9 cellular contexts compared by ENCODE assay signal in genomic region chr1:152347116-152347728, GRCh38.
DNase-seq lines count a peak whose midpoint lies in the region; ATAC-seq, FAIRE-seq and TF ChIP-seq lines count a peak whose summit lies in the region.
"Had no signal": no experiment of that assay in that cellular context is flagged by ENCODE, and none has a peak within 500 bp of the region (broad histone marks: within the 10 kb centered on the region; RNA-seq: fewer than 3 reads in every experiment).

No MANE protein-coding gene starts in this region.

- DNase-seq in activated T-cell treated with anti-CD3 and anti-CD28 coated beads for 1 hour (ENCODE audit: low read depth) = peak; percentile 15
- no peak for DNase-seq in activated T-cell treated with anti-CD3 and anti-CD28 coated beads, Interleukin-2, amount 50 U/mL, for 1 hour
- DNase-seq in HTR-8/SVneo (ENCODE audit: insufficient read length, low spot score) = peak; percentile 20
- DNase-seq in RWPE2 (ENCODE audit: low spot score) = no peak
- peak; percentile 33 for DNase-seq in astrocyte of the cerebellum (ENCODE audit: low read depth)
- peak; percentile 66 for DNase-seq in kidney tubule cell (ENCODE audit: low spot score)
- DNase-seq in stimulated activated CD8-positive, alpha-beta memory T cell treated with anti-CD3 and anti-CD28 coated beads, Interleukin-12 subunit alpha, Interleukin-12 subunit beta, amount 100 ng/mL, for 1 hour (ENCODE audit: low read depth) = peak; percentile 35
- DNase-seq: left cardiac atrium had no signal

- ATAC-seq in RWPE2 (ENCODE audit: low read depth) (peak; percentile 70; the same call in 2 of the 3 replicates), GM21825 (IDR thresholded peaks at IDR 0.05; ENCODE audit: unreplicated experiment) (no peak)

- FAIRE-seq in HTR-8/SVneo (lab: Jason Lieb, UNC) = no peak

- no peaks in the 10 kb centered on the region for H3K9me3 ChIP-seq in RWPE2 (ENCODE audit: severe bottlenecking)

- no peak overlapping the region for H3K27ac ChIP-seq in RWPE2 (ENCODE audit: poor library complexity, severe bottlenecking)

- H3K27me3 ChIP-seq in RWPE2 (ENCODE audit: insufficient read depth, poor library complexity, severe bottlenecking) = peaks cover 22% of the 10 kb centered on the region

- H3K4me3 ChIP-seq in RWPE2 (ENCODE audit: severe bottlenecking) (no peak overlapping the region), astrocyte of the cerebellum (ENCODE audit: low read depth, low read length) (no peak overlapping the region)

- TF ChIP-seq CTCF in RWPE2 (IDR thresholded peaks at IDR 0.05; ENCODE audit: poor library complexity, severe bottlenecking) = peak; percentile 96
- peak; percentile 94 for TF ChIP-seq CTCF in astrocyte of the cerebellum (IDR thresholded peaks at IDR 0.05; ENCODE audit: low read depth, low read length, missing control alignments)

- no peaks in the 10 kb centered on the region for H3K4me1 ChIP-seq in RWPE2 (ENCODE audit: insufficient read depth, poor library complexity, severe bottlenecking)

- in situ Hi-C loops in astrocyte of the cerebellum (cut with HindIII; ENCODE audit: low sequenced_read_pairs) = no loop called here

- no peaks in the 10 kb centered on the region for H3K36me3 ChIP-seq in RWPE2 (ENCODE audit: low read depth)

Comparison
In these comparisons a context has a peak if more than half of its experiments do, and no peak if none do; other contexts are left out.
1. DNase-seq: peak in activated T-cell treated with anti-CD3 and anti-CD28 coated beads for 1 hour (single experiment), HTR-8/SVneo (single experiment), astrocyte of the cerebellum (single experiment), kidney tubule cell (single experiment) and stimulated activated CD8-positive, alpha-beta memory T cell treated with anti-CD3 and anti-CD28 coated beads, Interleukin-12 subunit alpha, Interleukin-12 subunit beta, amount 100 ng/mL, for 1 hour (single experiment); none in activated T-cell treated with anti-CD3 and anti-CD28 coated beads, Interleukin-2, amount 50 U/mL, for 1 hour (single experiment) and RWPE2 (single experiment).